In genomic region chr17:78879679-78880186, GRCh38 we compare ENCODE assay signal across 8 cellular contexts. TPM values are rescaled to one million over a fixed set of nuclear protein-coding genes. Genes with fewer than 3 reads are reported as not detected.
A peak's percentile ranks its signal among the peaks of the same experiment; 100 is the strongest.
DNase-seq lines count a peak whose midpoint lies in the region; ATAC-seq lines count a peak whose summit lies in the region.
"Had no signal": no experiment of that assay in that cellular context is flagged by ENCODE, and none has a peak within 500 bp of the region (broad histone marks: within the 10 kb centered on the region; RNA-seq: fewer than 3 reads in every experiment).

No MANE protein-coding gene starts in this region.

- peak overlapping the region in 4 of 5 donors; percentile 14 to 57 (median 34) for H3K4me3 Mint-ChIP-seq in immature natural killer cell

- H3K27ac Mint-ChIP-seq in immature natural killer cell: peak overlapping the region in 2 of 6 donors; percentile 17 to 19

- H3K36me3 Mint-ChIP-seq in immature natural killer cell: peaks cover 0 to 3% (median 0%) of the 10 kb centered on the region in 3 donors

- peaks cover 23 to 29% of the 10 kb centered on the region in 2 donors for H3K4me1 Mint-ChIP-seq in immature natural killer cell

- ATAC-seq in GM18858 (IDR thresholded peaks at IDR 0.05; ENCODE audit: unreplicated experiment): no peak
- no peak for ATAC-seq in GM19467 (IDR thresholded peaks at IDR 0.05; ENCODE audit: unreplicated experiment)
- ATAC-seq: Panc1 had no signal

- peaks cover 2 to 13% (median 3%) of the 10 kb centered on the region in 3 donors for H3K27me3 Mint-ChIP-seq in immature natural killer cell (ENCODE audit: low read depth in 3 of 3)

- peak overlapping the region; percentile 61 for H3K27ac ChIP-seq in adipose tissue (ENCODE audit: low read depth, low read length)

- 11 to 51% (median 17%) methylated on average over 22 to 26 of the region's 26 CpGs for WGBS in adipose tissue, 3 donors

- peak; percentile 95 for DNase-seq in LHCN-M2 (ENCODE audit: low read depth)
- no peak for DNase-seq in immature natural killer cell
- peak; percentile 20 for DNase-seq in stimulated activated CD4-positive, alpha-beta T cell treated with anti-CD3 and anti-CD28 coated beads, Interleukin-4, amount 100 ng/mL, for 24 hours
- no peak for DNase-seq in islet precursor cell

- no peaks in the 10 kb centered on the region for H3K9me3 Mint-ChIP-seq in immature natural killer cell

RNA-seq across cellular contexts. Expression of gene CEP295NL, which starts 23.3 kb away (rescaled TPM):
- total RNA-seq in LHCN-M2 (2014; rRNA removed): 0.17 and 0.32 TPM in 2 replicates
- polyA plus RNA-seq in LHCN-M2 (2012): 0.24 TPM
- polyA plus RNA-seq in adipose tissue: 1 to 10 TPM in 1 of 3 donors, under 1 TPM in 2; 0.03 to 2.4 (median 0.15) TPM
- polyA plus RNA-seq in immature natural killer cell: not detected

RNA-seq across cellular contexts. Expression of gene USP36, which starts 39.1 kb away (rescaled TPM):
- 21.4 and 21.6 TPM in 2 replicates for total RNA-seq in LHCN-M2 (2014; rRNA removed)
- 18.9 TPM for polyA plus RNA-seq in LHCN-M2 (2012)
- polyA plus RNA-seq in adipose tissue: 10 to 100 TPM; 22.2 to 47.1 (median 32.3) TPM
- 10 to 100 TPM in 2 of 3 donors, 1 to 10 TPM in 1; 9.6 to 31.7 (median 22.7) TPM for polyA plus RNA-seq in immature natural killer cell

RNA-seq across cellular contexts. Expression of gene TIMP2, which starts 45.5 kb away (rescaled TPM):
- 94.7 and 127 TPM in 2 replicates for total RNA-seq in LHCN-M2 (2014; rRNA removed)
- 273 TPM for polyA plus RNA-seq in LHCN-M2 (2012)
- 100 to 1,000 TPM in 2 of 3 donors, 10 to 100 TPM in 1; 37.2 to 127 (median 122) TPM for polyA plus RNA-seq in adipose tissue
- under 1 TPM; 0.07 to 0.26 (median 0.16) TPM for polyA plus RNA-seq in immature natural killer cell

Comparison
In these comparisons a context has a peak if more than half of its experiments do, and no peak if none do; other contexts are left out.
1. DNase-seq: peak in LHCN-M2 (single experiment) and stimulated activated CD4-positive, alpha-beta T cell treated with anti-CD3 and anti-CD28 coated beads, Interleukin-4, amount 100 ng/mL, for 24 hours (single experiment); none in immature natural killer cell (0 of 3) and islet precursor cell (single experiment).
2. RNA of gene TIMP2, which starts 45.5 kb away (polyA plus RNA-seq): 37.2 to 127 TPM in adipose tissue; 0.07 to 0.26 TPM in immature natural killer cell; every median in the first group is over 10 times any median in the second.